ENCODE assay signal across 2 cellular contexts in genomic region chr11:86727105-86727504, GRCh38.
TF ChIP-seq lines count a peak whose summit lies in the region.

No MANE protein-coding gene starts in this region.

TF ChIP-seq in HCT116, 20 proteins besides CTCF, POLR2A, EP300 and RAD21:
- TF ChIP-seq YY1 (IDR thresholded peaks at IDR 0.05; ENCODE audit: extremely low read depth, insufficient replicate concordance, low read depth, low read length): no peak
TF ChIP-seq in HCT116: peak in this region for 0.

TF ChIP-seq in SK-N-SH, 30 proteins besides CTCF, POLR2A, EP300 and RAD21:
- TF ChIP-seq POLR2AphosphoS5 (IDR thresholded peaks at IDR 0.05; ENCODE audit: low read depth, low read length): no peak
- TF ChIP-seq RXRA (IDR thresholded peaks at IDR 0.05; ENCODE audit: borderline replicate concordance, low read depth): no peak
- TF ChIP-seq SIN3A (IDR thresholded peaks at IDR 0.05; ENCODE audit: borderline replicate concordance, low read depth, low read length): no peak
- TF ChIP-seq TAF1 (IDR thresholded peaks at IDR 0.05; ENCODE audit: borderline replicate concordance, low read depth, low read length): no peak
- peak; percentile 16; the same call in 1 of the 2 replicates for TF ChIP-seq FOSL2 (IDR thresholded peaks at IDR 0.05; ENCODE audit: borderline replicate concordance, low read depth)
- TF ChIP-seq ELF1 (IDR thresholded peaks at IDR 0.05): no peak
- TF ChIP-seq, protein P1, sequence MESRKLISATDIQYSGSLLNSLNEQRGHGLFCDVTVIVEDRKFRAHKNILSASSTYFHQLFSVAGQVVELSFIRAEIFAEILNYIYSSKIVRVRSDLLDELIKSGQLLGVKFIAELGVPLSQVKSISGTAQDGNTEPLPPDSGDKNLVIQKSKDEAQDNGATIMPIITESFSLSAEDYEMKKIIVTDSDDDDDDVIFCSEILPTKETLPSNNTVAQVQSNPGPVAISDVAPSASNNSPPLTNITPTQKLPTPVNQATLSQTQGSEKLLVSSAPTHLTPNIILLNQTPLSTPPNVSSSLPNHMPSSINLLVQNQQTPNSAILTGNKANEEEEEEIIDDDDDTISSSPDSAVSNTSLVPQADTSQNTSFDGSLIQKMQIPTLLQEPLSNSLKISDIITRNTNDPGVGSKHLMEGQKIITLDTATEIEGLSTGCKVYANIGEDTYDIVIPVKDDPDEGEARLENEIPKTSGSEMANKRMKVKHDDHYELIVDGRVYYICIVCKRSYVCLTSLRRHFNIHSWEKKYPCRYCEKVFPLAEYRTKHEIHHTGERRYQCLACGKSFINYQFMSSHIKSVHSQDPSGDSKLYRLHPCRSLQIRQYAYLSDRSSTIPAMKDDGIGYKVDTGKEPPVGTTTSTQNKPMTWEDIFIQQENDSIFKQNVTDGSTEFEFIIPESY (IDR thresholded peaks at IDR 0.05; ENCODE audit: borderline replicate concordance, low read depth): no peak
- TF ChIP-seq SMC3 (IDR thresholded peaks at IDR 0.05; ENCODE audit: low read depth, low read length): no peak
- TF ChIP-seq YY1 (IDR thresholded peaks at IDR 0.05; ENCODE audit: low read depth): no peak
- peak; percentile 58 for TF ChIP-seq JUND (IDR thresholded peaks at IDR 0.05)
- 0 out of 2 replicates have a peak, but pooled peaks have one; percentile 35 for TF ChIP-seq TEAD4 (IDR thresholded peaks at IDR 0.05; ENCODE audit: borderline replicate concordance, insufficient read depth)
- TF ChIP-seq, protein P2, sequence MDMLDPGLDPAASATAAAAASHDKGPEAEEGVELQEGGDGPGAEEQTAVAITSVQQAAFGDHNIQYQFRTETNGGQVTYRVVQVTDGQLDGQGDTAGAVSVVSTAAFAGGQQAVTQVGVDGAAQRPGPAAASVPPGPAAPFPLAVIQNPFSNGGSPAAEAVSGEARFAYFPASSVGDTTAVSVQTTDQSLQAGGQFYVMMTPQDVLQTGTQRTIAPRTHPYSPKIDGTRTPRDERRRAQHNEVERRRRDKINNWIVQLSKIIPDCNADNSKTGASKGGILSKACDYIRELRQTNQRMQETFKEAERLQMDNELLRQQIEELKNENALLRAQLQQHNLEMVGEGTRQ (IDR thresholded peaks at IDR 0.05; ENCODE audit: borderline replicate concordance, low read depth, low read length): no peak
- TF ChIP-seq CHD2 (IDR thresholded peaks at IDR 0.05; ENCODE audit: low read length, partially characterized antibody): no peak
- no peak for TF ChIP-seq EZH2phosphoT487 (IDR thresholded peaks at IDR 0.05; ENCODE audit: borderline replicate concordance, low read depth)
- TF ChIP-seq MEF2A (IDR thresholded peaks at IDR 0.05; ENCODE audit: borderline replicate concordance, low read depth): no peak
- TF ChIP-seq, protein P3, sequence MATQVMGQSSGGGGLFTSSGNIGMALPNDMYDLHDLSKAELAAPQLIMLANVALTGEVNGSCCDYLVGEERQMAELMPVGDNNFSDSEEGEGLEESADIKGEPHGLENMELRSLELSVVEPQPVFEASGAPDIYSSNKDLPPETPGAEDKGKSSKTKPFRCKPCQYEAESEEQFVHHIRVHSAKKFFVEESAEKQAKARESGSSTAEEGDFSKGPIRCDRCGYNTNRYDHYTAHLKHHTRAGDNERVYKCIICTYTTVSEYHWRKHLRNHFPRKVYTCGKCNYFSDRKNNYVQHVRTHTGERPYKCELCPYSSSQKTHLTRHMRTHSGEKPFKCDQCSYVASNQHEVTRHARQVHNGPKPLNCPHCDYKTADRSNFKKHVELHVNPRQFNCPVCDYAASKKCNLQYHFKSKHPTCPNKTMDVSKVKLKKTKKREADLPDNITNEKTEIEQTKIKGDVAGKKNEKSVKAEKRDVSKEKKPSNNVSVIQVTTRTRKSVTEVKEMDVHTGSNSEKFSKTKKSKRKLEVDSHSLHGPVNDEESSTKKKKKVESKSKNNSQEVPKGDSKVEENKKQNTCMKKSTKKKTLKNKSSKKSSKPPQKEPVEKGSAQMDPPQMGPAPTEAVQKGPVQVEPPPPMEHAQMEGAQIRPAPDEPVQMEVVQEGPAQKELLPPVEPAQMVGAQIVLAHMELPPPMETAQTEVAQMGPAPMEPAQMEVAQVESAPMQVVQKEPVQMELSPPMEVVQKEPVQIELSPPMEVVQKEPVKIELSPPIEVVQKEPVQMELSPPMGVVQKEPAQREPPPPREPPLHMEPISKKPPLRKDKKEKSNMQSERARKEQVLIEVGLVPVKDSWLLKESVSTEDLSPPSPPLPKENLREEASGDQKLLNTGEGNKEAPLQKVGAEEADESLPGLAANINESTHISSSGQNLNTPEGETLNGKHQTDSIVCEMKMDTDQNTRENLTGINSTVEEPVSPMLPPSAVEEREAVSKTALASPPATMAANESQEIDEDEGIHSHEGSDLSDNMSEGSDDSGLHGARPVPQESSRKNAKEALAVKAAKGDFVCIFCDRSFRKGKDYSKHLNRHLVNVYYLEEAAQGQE (IDR thresholded peaks at IDR 0.05; ENCODE audit: low read depth, low read length): no peak
- no peak for TF ChIP-seq FOXM1 (IDR thresholded peaks at IDR 0.05; ENCODE audit: low read depth)
- no peak for TF ChIP-seq FOXJ3 (CRISPR knock-in tag; IDR thresholded peaks at IDR 0.05)
- TF ChIP-seq, protein P4, sequence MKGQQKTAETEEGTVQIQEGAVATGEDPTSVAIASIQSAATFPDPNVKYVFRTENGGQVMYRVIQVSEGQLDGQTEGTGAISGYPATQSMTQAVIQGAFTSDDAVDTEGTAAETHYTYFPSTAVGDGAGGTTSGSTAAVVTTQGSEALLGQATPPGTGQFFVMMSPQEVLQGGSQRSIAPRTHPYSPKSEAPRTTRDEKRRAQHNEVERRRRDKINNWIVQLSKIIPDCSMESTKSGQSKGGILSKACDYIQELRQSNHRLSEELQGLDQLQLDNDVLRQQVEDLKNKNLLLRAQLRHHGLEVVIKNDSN (IDR thresholded peaks at IDR 0.05; ENCODE audit: borderline replicate concordance, low read depth): no peak
- TF ChIP-seq NFIC (IDR thresholded peaks at IDR 0.05; ENCODE audit: borderline replicate concordance): peak; percentile 30; the same call in 1 of the 2 replicates
- no peak for TF ChIP-seq NRF1 (IDR thresholded peaks at IDR 0.05; ENCODE audit: low read depth, low read length)
- 0 out of 2 replicates have a peak, but pooled peaks have one; percentile 27 for TF ChIP-seq MAX (IDR thresholded peaks at IDR 0.05; ENCODE audit: low read depth)
- TF ChIP-seq, protein P5, sequence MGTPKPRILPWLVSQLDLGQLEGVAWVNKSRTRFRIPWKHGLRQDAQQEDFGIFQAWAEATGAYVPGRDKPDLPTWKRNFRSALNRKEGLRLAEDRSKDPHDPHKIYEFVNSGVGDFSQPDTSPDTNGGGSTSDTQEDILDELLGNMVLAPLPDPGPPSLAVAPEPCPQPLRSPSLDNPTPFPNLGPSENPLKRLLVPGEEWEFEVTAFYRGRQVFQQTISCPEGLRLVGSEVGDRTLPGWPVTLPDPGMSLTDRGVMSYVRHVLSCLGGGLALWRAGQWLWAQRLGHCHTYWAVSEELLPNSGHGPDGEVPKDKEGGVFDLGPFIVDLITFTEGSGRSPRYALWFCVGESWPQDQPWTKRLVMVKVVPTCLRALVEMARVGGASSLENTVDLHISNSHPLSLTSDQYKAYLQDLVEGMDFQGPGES (IDR thresholded peaks at IDR 0.05; ENCODE audit: low read depth, low read length): no peak
- peak; percentile 85 for TF ChIP-seq PBX3 (IDR thresholded peaks at IDR 0.05)
- TF ChIP-seq MXI1 (IDR thresholded peaks at IDR 0.05; ENCODE audit: low read depth, low read length): no peak
- peak; percentile 86 for TF ChIP-seq TCF12 (IDR thresholded peaks at IDR 0.05)
